8 cellular contexts compared by ENCODE assay signal in the genomic region with DNA sequence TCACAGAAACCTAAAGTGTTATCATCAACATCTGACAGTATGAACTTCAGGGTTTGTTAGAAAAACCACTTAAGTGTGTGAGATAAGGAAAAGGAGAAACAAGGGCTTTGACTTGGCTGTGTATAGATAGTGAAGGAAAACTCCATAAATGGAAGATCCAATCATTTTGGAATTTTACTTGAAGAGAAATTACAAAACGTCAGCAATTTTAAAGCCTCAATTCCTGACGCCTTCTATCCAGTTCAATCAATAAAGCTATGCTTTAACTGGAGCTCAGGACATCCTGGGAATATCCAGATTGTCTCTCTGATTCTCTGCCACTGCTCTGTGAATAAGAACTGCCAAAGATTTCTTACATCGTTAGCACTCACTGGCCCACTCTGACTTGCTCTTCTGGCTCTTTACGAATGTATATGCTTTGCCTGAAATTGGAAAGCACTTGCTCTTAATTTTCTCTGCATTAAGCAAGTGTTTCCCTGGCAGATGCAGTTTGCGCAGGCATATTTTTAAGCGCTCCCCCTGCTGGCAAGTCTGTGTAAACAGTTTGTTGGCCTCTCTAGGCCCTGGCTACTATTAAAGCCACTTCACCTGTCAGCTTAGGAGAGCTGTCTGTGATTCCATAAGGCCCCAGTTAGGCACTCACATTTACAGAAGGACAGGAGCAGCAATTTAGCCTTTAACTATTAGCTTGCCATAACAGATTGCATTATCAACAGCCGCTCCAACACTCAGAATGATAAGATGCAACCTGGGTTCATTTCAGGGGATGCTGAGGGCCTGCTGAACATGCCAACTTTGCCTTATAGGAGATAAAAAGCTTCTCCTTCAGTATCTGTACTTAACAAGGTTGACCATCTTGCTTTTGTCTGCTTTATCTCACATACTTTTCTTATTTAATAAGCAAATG.
DNase-seq lines count a peak whose midpoint lies in the region; ATAC-seq and TF ChIP-seq lines count a peak whose summit lies in the region.

No MANE protein-coding gene starts in this region.

- H3K9me3 ChIP-seq in AG04450 (ENCODE audit: control insufficient read depth, insufficient read depth, low read length) (no peaks in the 10 kb centered on the region), esophagus muscularis mucosa (no peaks in the 10 kb centered on the region)
- no peaks in the 10 kb centered on the region for H3K9me3 ChIP-seq in naive thymus-derived CD4-positive, alpha-beta T cell (ENCODE audit: control insufficient read depth in 2 of 3, low read length in 3 of 3)

- no peaks in the 10 kb centered on the region for H3K27me3 Mint-ChIP-seq in naive thymus-derived CD4-positive, alpha-beta T cell

- ATAC-seq in GM18499 (IDR thresholded peaks at IDR 0.05; ENCODE audit: insufficient read depth, unreplicated experiment) (peak; percentile 65), HG03095 (IDR thresholded peaks at IDR 0.05; ENCODE audit: unreplicated experiment) (peak; percentile 76)
- ATAC-seq in naive thymus-derived CD4-positive, alpha-beta T cell: no peak

- POLR2A ChIA-PET in AG04450 (lab: Yijun Ruan, JAX): no interaction called here
- POLR2A ChIA-PET in naive thymus-derived CD4-positive, alpha-beta T cell (lab: Charles Lee): no interaction called here

- H3K9me3 Mint-ChIP-seq in naive thymus-derived CD4-positive, alpha-beta T cell: no peaks in the 10 kb centered on the region

- no peaks in the 10 kb centered on the region for H3K36me3 ChIP-seq in esophagus muscularis mucosa
- H3K36me3 ChIP-seq in naive thymus-derived CD4-positive, alpha-beta T cell (ENCODE audit: control insufficient read depth in 2 of 3, insufficient read depth in 3 of 3, low read length in 3 of 3): no peaks in the 10 kb centered on the region

- no peak overlapping the region for H3K4me3 ChIP-seq in AG04450 (ENCODE audit: low read depth, low read length)
- no peak overlapping the region for H3K4me3 ChIP-seq in esophagus muscularis mucosa
- no peak overlapping the region for H3K4me3 ChIP-seq in naive thymus-derived CD4-positive, alpha-beta T cell (ENCODE audit: low read length)

- no peak overlapping the region for H3K27ac ChIP-seq in AG04450 (ENCODE audit: low read depth, low read length)
- no peak overlapping the region for H3K27ac ChIP-seq in esophagus muscularis mucosa (replicated peaks in 1 of 4)
- no peak overlapping the region for H3K27ac ChIP-seq in naive thymus-derived CD4-positive, alpha-beta T cell (ENCODE audit: low read depth, low read length)

- H3K27me3 ChIP-seq in AG04450 (ENCODE audit: control insufficient read depth, insufficient read depth, low read length) (no peaks in the 10 kb centered on the region), esophagus muscularis mucosa (no peaks in the 10 kb centered on the region)
- no peaks in the 10 kb centered on the region for H3K27me3 ChIP-seq in naive thymus-derived CD4-positive, alpha-beta T cell (ENCODE audit: control insufficient read depth in 2 of 2, insufficient read depth in 2 of 2, low read length in 2 of 2)

- intact Hi-C loops in esophagus muscularis mucosa (cut with DNase I): loop anchor here (2.0 to 10.0 kb wide), 2 partner anchors 612 to 764 kb away; no protein-coding TSS in a partner anchor
- intact Hi-C loops in naive thymus-derived CD4-positive, alpha-beta T cell (cut with micrococcal nuclease): loop anchor here in 1 of 2 donors (1.0 kb wide), 1 partner anchor 612 kb away; no protein-coding TSS in a partner anchor

- TF ChIP-seq POLR2A in esophagus muscularis mucosa (IDR thresholded peaks at IDR 0.05; ENCODE audit: low read depth): no peak

- no peaks in the 10 kb centered on the region for H3K4me1 Mint-ChIP-seq in naive thymus-derived CD4-positive, alpha-beta T cell

- peak; percentile 66 for TF ChIP-seq CTCF in AG04450 (IDR thresholded peaks at IDR 0.05; ENCODE audit: low read depth, low read length)
- TF ChIP-seq CTCF in esophagus muscularis mucosa (IDR thresholded peaks at IDR 0.05): peak; percentile 58 to 65 (median 65)

- no peak for DNase-seq in AG04450 (ENCODE audit: low read depth, low spot score)
- peak; percentile 14 for DNase-seq in NCI-H226
- DNase-seq in activated CD4-positive, alpha-beta T cell treated with anti-CD3 and anti-CD28 coated beads, Interleukin-2, amount 50 U/mL, for 4 hours: peak; percentile 1
- DNase-seq in esophagus muscularis mucosa (ENCODE audit: extremely low spot score): no peak
- peak in 7 of 9 donors; percentile 2 to 44 (median 26) for DNase-seq in naive thymus-derived CD4-positive, alpha-beta T cell
- DNase-seq in ureter (ENCODE audit: low spot score): peak; percentile 53

- H3K27ac Mint-ChIP-seq in naive thymus-derived CD4-positive, alpha-beta T cell: no peak overlapping the region

- no peaks in the 10 kb centered on the region for H3K36me3 Mint-ChIP-seq in naive thymus-derived CD4-positive, alpha-beta T cell

- no peak for TF ChIP-seq EP300 in esophagus muscularis mucosa (IDR thresholded peaks at IDR 0.05)

- H3K4me3 Mint-ChIP-seq in naive thymus-derived CD4-positive, alpha-beta T cell: no peak overlapping the region

- 15% methylated on average over 7 of the region's 7 CpGs for WGBS in esophagus muscularis mucosa

- CTCF ChIA-PET in AG04450 (lab: Charles Lee): interaction anchor here (0.6 to 1.9 kb wide), 26 partner anchors 9 to 763 kb away, joined by 3 to 15 read pairs (median 4); no protein-coding TSS in a partner anchor
- CTCF ChIA-PET in naive thymus-derived CD4-positive, alpha-beta T cell (lab: Charles Lee): interaction anchor here (1.0 to 1.3 kb wide), 2 partner anchors 9 kb away, joined by 4 read pairs; no protein-coding TSS in a partner anchor

- H3K4me1 ChIP-seq in esophagus muscularis mucosa: no peaks in the 10 kb centered on the region
- H3K4me1 ChIP-seq in naive thymus-derived CD4-positive, alpha-beta T cell (ENCODE audit: control insufficient read depth in 2 of 2, insufficient read depth in 2 of 2, low read length in 2 of 2): no peaks in the 10 kb centered on the region

Comparison
In these comparisons a context has a peak if more than half of its experiments do, and no peak if none do; other contexts are left out.
1. DNase-seq: peak in NCI-H226 (single experiment), activated CD4-positive, alpha-beta T cell treated with anti-CD3 and anti-CD28 coated beads, Interleukin-2, amount 50 U/mL, for 4 hours (2 of 2), naive thymus-derived CD4-positive, alpha-beta T cell (7 of 9) and ureter (single experiment); none in AG04450 (single experiment) and esophagus muscularis mucosa (single experiment).